11 cellular contexts compared by ENCODE assay signal in the genomic region with DNA sequence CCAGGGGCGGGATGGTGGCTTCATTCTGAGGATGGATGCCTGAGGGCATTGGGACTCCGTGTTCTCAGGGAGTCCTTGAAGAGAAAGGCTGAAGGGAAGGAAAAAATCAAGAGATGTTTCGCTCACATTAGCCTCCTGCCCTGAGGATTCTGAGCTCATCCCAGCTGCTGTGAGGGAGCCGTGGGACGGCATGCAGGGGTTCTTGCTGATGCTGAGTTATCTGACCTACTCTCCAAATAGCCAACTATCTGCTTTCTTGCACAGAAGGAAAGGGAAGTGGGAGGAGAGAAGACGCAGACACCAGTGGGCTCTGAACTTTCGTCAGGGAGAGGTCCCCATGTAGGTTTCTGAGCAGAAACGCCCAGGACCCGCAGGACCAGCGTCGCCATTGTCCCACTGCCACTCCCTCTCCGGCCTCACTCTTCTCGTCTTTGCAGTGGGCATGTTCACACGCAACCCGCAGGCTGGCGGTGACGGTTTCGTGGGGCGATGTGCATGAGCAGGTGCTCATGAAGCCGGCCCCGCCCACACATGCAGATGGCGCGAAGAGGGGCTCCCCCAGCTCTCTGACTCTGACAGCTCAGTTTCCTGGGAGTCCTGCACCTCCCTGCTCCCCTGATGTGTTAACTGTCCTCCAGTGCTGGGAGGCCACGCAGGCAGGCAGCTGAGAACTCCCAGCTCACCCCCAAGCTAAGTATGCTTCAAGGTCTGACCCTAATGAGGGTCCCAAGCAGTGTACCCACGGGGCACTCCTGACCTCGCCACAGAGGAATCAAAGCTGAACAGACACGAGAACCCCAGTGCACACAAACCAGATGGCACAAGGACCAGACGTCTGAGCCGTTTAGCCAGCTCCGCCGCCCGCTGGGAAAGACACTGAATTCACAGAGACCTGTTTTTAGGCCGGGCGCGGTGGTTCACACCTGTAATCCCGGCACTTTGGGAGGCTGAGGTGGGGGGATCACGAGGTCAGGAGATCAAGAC. TPM values are rescaled to one million over a fixed set of nuclear protein-coding genes. Genes with fewer than 3 reads are reported as not detected.
DNase-seq lines count a peak whose midpoint lies in the region; ATAC-seq and TF ChIP-seq lines count a peak whose summit lies in the region.
"Had no signal": no experiment of that assay in that cellular context is flagged by ENCODE, and none has a peak within 500 bp of the region (broad histone marks: within the 10 kb centered on the region; RNA-seq: fewer than 3 reads in every experiment).

No MANE protein-coding gene starts in this region.

- intact Hi-C loops in lower lobe of right lung (cut with DNase I) = no loop called here

- no peaks in the 10 kb centered on the region for H3K27me3 ChIP-seq in lower lobe of right lung (ENCODE audit: low read depth)

- peak; percentile 81 for DNase-seq in activated effector memory CD4-positive, alpha-beta T cell treated with anti-CD3 and anti-CD28 coated beads, Interleukin-2, amount 50 U/mL, for 16 hours
- no peak for DNase-seq in activated effector memory CD4-positive, alpha-beta T cell treated with Interleukin-2 at 50 U/mL for 16 hours
- DNase-seq in activated T-cell treated with anti-CD3 and anti-CD28 coated beads for 4 hours (peak; percentile 19), GM19238 (ENCODE audit: insufficient read length, low spot score) (no peak), lower lobe of right lung (no peak), NCI-H2171 (lab: John Stamatoyannopoulos, UW) (no peak)
- no peak for DNase-seq in stimulated activated effector memory CD8-positive, alpha-beta T cell treated with anti-CD3 and anti-CD28 coated beads, Interleukin-12 subunit alpha, Interleukin-12 subunit beta, amount 100 ng/mL, for 72 hours (ENCODE audit: low spot score in 2 of 2)
- DNase-seq: head of caudate nucleus, NCI-H146 had no signal

- H3K36me3 ChIP-seq in lower lobe of right lung = no peaks in the 10 kb centered on the region
- H3K36me3 ChIP-seq: neutrophil had no signal

- ATAC-seq in HG02884 (IDR thresholded peaks at IDR 0.05; ENCODE audit: unreplicated experiment) (peak; percentile 81), lower lobe of right lung (no peak)
- peak; percentile 64 for ATAC-seq in stimulated activated effector memory CD8-positive, alpha-beta T cell treated with anti-CD3 and anti-CD28 coated beads, Interleukin-12 subunit alpha, Interleukin-12 subunit beta, amount 100 ng/mL, for 72 hours

- peak overlapping the region; percentile 69 for H3K27ac Mint-ChIP-seq in stimulated activated effector memory CD8-positive, alpha-beta T cell treated with anti-CD3 and anti-CD28 coated beads, Interleukin-12 subunit alpha, Interleukin-12 subunit beta, amount 100 ng/mL, for 72 hours

- TF ChIP-seq CTCF in lower lobe of right lung (IDR thresholded peaks at IDR 0.05) = no peak

- H3K27ac ChIP-seq in lower lobe of right lung = no peak overlapping the region
- H3K27ac ChIP-seq: neutrophil had no signal

- H3K4me3 Mint-ChIP-seq in stimulated activated effector memory CD8-positive, alpha-beta T cell treated with anti-CD3 and anti-CD28 coated beads, Interleukin-12 subunit alpha, Interleukin-12 subunit beta, amount 100 ng/mL, for 72 hours = peak overlapping the region; percentile 13

- H3K9me3 Mint-ChIP-seq in stimulated activated effector memory CD8-positive, alpha-beta T cell treated with anti-CD3 and anti-CD28 coated beads, Interleukin-12 subunit alpha, Interleukin-12 subunit beta, amount 100 ng/mL, for 72 hours = no peaks in the 10 kb centered on the region

- H3K9me3 ChIP-seq in lower lobe of right lung = peaks cover 12% of the 10 kb centered on the region

- H3K36me3 Mint-ChIP-seq in stimulated activated effector memory CD8-positive, alpha-beta T cell treated with anti-CD3 and anti-CD28 coated beads, Interleukin-12 subunit alpha, Interleukin-12 subunit beta, amount 100 ng/mL, for 72 hours = no peaks in the 10 kb centered on the region

- no peak overlapping the region for H3K4me3 ChIP-seq in lower lobe of right lung

- H3K4me1 ChIP-seq in lower lobe of right lung = peaks cover 15% of the 10 kb centered on the region

- peaks cover 9% of the 10 kb centered on the region for H3K4me1 Mint-ChIP-seq in stimulated activated effector memory CD8-positive, alpha-beta T cell treated with anti-CD3 and anti-CD28 coated beads, Interleukin-12 subunit alpha, Interleukin-12 subunit beta, amount 100 ng/mL, for 72 hours

RNA-seq across cellular contexts. Expression of a gene that starts 13.6 kb away (rescaled TPM):
- total RNA-seq in lower lobe of right lung = 5.2 TPM

RNA-seq across cellular contexts. Expression of a gene that starts 26.9 kb away (rescaled TPM):
- 73.1 TPM for total RNA-seq in lower lobe of right lung

Comparison
In these comparisons a context has a peak if more than half of its experiments do, and no peak if none do; other contexts are left out.
1. DNase-seq: peak in activated effector memory CD4-positive, alpha-beta T cell treated with anti-CD3 and anti-CD28 coated beads, Interleukin-2, amount 50 U/mL, for 16 hours (single experiment) and activated T-cell treated with anti-CD3 and anti-CD28 coated beads for 4 hours (single experiment); none in activated effector memory CD4-positive, alpha-beta T cell treated with Interleukin-2 at 50 U/mL for 16 hours (single experiment), stimulated activated effector memory CD8-positive, alpha-beta T cell treated with anti-CD3 and anti-CD28 coated beads, Interleukin-12 subunit alpha, Interleukin-12 subunit beta, amount 100 ng/mL, for 72 hours (0 of 2), GM19238 (single experiment), lower lobe of right lung (single experiment) and NCI-H2171 (single experiment).
2. ATAC-seq: peak in HG02884 (single experiment) and stimulated activated effector memory CD8-positive, alpha-beta T cell treated with anti-CD3 and anti-CD28 coated beads, Interleukin-12 subunit alpha, Interleukin-12 subunit beta, amount 100 ng/mL, for 72 hours (single experiment); none in lower lobe of right lung (0 of 2).